Comparison of ENCODE assay signal across 8 cellular contexts in genomic region chr11:5596611-5597201, GRCh38. TPM values are rescaled to one million over a fixed set of nuclear protein-coding genes. Genes with fewer than 3 reads are reported as not detected.
A peak's percentile ranks its signal among the peaks of the same experiment; 100 is the strongest.
DNase-seq lines count a peak whose midpoint lies in the region; ATAC-seq and TF ChIP-seq lines count a peak whose summit lies in the region.

A gene with protein sequence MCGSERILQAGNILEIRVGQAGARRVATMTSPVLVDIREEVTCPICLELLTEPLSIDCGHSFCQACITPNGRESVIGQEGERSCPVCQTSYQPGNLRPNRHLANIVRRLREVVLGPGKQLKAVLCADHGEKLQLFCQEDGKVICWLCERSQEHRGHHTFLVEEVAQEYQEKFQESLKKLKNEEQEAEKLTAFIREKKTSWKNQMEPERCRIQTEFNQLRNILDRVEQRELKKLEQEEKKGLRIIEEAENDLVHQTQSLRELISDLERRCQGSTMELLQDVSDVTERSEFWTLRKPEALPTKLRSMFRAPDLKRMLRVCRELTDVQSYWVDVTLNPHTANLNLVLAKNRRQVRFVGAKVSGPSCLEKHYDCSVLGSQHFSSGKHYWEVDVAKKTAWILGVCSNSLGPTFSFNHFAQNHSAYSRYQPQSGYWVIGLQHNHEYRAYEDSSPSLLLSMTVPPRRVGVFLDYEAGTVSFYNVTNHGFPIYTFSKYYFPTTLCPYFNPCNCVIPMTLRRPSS (plus strand): TSS chr11:5596637. CDS start chr11:5596898, 261 bp downstream.

- H3K27me3 Mint-ChIP-seq in T-helper 1 cell treated with Interleukin-12 subunit alpha and Interleukin-12 subunit beta and Interleukin-4 antibody, amounts not matched to agents 30 μg/mL and 1 μg/mL, for 36 hours (ENCODE audit: low read depth) = no peaks in the 10 kb centered on the region
- H3K27me3 Mint-ChIP-seq in activated B cell treated with CpG ODN at 0.5 μM for 24 hours = peaks cover 3% of the 10 kb centered on the region

- no peak for TF ChIP-seq CTCF in activated B cell treated with CpG ODN at 0.5 μM for 24 hours (IDR thresholded peaks at IDR 0.05)
- no peak for TF ChIP-seq CTCF in neutrophil (IDR thresholded peaks at IDR 0.05)

- POLR2A ChIA-PET in activated B cell treated with CpG ODN at 0.5 μM for 24 hours (lab: Charles Lee) = no interaction called here

- ATAC-seq in HG02973 (IDR thresholded peaks at IDR 0.05; ENCODE audit: unreplicated experiment) (peak; percentile 38), activated B cell treated with CpG ODN at 0.5 μM for 24 hours (ENCODE audit: low read depth) (peak; percentile 22)

- DNase-seq in T-helper 1 cell (no peak), activated B cell treated with CpG ODN at 0.5 μM for 24 hours (no peak), glomerular visceral epithelial cell (ENCODE audit: extremely low spot score) (peak; percentile 81), T-helper 9 cell (no peak), NCI-H526 treated with DMSO at 0.1 percent for 48 hours (lab: John Stamatoyannopoulos, UW) (no peak)

- no peaks in the 10 kb centered on the region for H3K36me3 ChIP-seq in neutrophil

- H3K27me3 ChIP-seq in neutrophil = no peaks in the 10 kb centered on the region

- peaks cover 5 to 13% of the 10 kb centered on the region in 2 experiments for H3K4me1 ChIP-seq in neutrophil (ENCODE audit: control insufficient read depth in 1 of 2, insufficient read depth in 1 of 2, low read depth in 1 of 2, low read length in 1 of 2)

- H3K4me3 ChIP-seq in neutrophil (ENCODE audit: low read depth in 1 of 2, low read length in 1 of 2) = peak within 1 kb of the TSS; percentile 54 to 71

- intact Hi-C loops in activated B cell treated with CpG ODN at 0.5 μM for 24 hours (cut with micrococcal nuclease) = no loop called here

- H3K9me3 Mint-ChIP-seq in T-helper 1 cell treated with Interleukin-12 subunit alpha and Interleukin-12 subunit beta and Interleukin-4 antibody, amounts not matched to agents 30 μg/mL and 1 μg/mL, for 36 hours = no peaks in the 10 kb centered on the region
- H3K9me3 Mint-ChIP-seq in activated B cell treated with CpG ODN at 0.5 μM for 24 hours = no peaks in the 10 kb centered on the region

- peak within 1 kb of the TSS; percentile 34 for H3K27ac Mint-ChIP-seq in T-helper 1 cell treated with Interleukin-12 subunit alpha and Interleukin-12 subunit beta and Interleukin-4 antibody, amounts not matched to agents 30 μg/mL and 1 μg/mL, for 36 hours
- H3K27ac Mint-ChIP-seq in activated B cell treated with CpG ODN at 0.5 μM for 24 hours = peak within 1 kb of the TSS; percentile 41

- peaks cover 6% of the 10 kb centered on the region for H3K4me1 Mint-ChIP-seq in T-helper 1 cell treated with Interleukin-12 subunit alpha and Interleukin-12 subunit beta and Interleukin-4 antibody, amounts not matched to agents 30 μg/mL and 1 μg/mL, for 36 hours (ENCODE audit: low read depth)
- H3K4me1 Mint-ChIP-seq in activated B cell treated with CpG ODN at 0.5 μM for 24 hours = peaks cover 17% of the 10 kb centered on the region

- peak within 1 kb of the TSS; percentile 57 for H3K4me3 Mint-ChIP-seq in T-helper 1 cell treated with Interleukin-12 subunit alpha and Interleukin-12 subunit beta and Interleukin-4 antibody, amounts not matched to agents 30 μg/mL and 1 μg/mL, for 36 hours
- peak within 1 kb of the TSS; percentile 86 for H3K4me3 Mint-ChIP-seq in activated B cell treated with CpG ODN at 0.5 μM for 24 hours

- CTCF ChIA-PET in activated B cell treated with CpG ODN at 0.5 μM for 24 hours (lab: Charles Lee) = interaction anchor here (1.0 kb wide), 1 partner anchor 88 kb away, joined by 3 read pairs; the partner anchor contains the start of gene TRIM5

- H3K36me3 Mint-ChIP-seq in T-helper 1 cell treated with Interleukin-12 subunit alpha and Interleukin-12 subunit beta and Interleukin-4 antibody, amounts not matched to agents 30 μg/mL and 1 μg/mL, for 36 hours (ENCODE audit: low read depth) = no peaks in the 10 kb centered on the region
- no peaks in the 10 kb centered on the region for H3K36me3 Mint-ChIP-seq in activated B cell treated with CpG ODN at 0.5 μM for 24 hours (ENCODE audit: low read depth)

- no peaks in the 10 kb centered on the region for H3K9me3 ChIP-seq in neutrophil

- peak within 1 kb of the TSS; percentile 68 for H3K27ac ChIP-seq in neutrophil

RNA-seq across cellular contexts. Expression of the gene that starts here (rescaled TPM):
- total RNA-seq in activated B cell treated with CpG ODN at 0.5 μM for 24 hours = 0.22 and 0.44 TPM in 2 replicates

Comparison
In these comparisons a context has a peak if more than half of its experiments do, and no peak if none do; other contexts are left out.
1. Peak in ATAC-seq in activated B cell treated with CpG ODN at 0.5 μM for 24 hours; RNA of the gene not detected or under 1 TPM.